In genomic region chr10:131085586-131085860, GRCh38 we compare ENCODE assay signal across 22 cellular contexts.
"Had no signal": no experiment of that assay in that cellular context is flagged by ENCODE, and none has a peak within 500 bp of the region (broad histone marks: within the 10 kb centered on the region; RNA-seq: fewer than 3 reads in every experiment).

No MANE protein-coding gene starts in this region.

- H3K4me1 ChIP-seq: colonic mucosa, esophagus squamous epithelium, gastrocnemius medialis, lower lobe of right lung, prostate gland had no signal

- H3K27ac ChIP-seq: breast epithelium, colonic mucosa, esophagus squamous epithelium, gastrocnemius medialis, lower lobe of right lung, prostate gland, thyroid gland, WERI-Rb-1 had no signal

- H3K27ac Mint-ChIP-seq: activated naive CD8-positive, alpha-beta T cell treated with anti-CD3 and anti-CD28 coated beads for 36 hours; activated T-cell treated with anti-CD3 and anti-CD28 coated beads, Interleukin-2, amount 50 U/mL, for 24 hours; activated T-helper 17 cell treated with anti-CD3 and anti-CD28 coated beads, Interleukin-2, amount 50 U/mL, for 72 hours; endodermal cell; naive B cell; stimulated activated naive CD8-positive, alpha-beta T cell treated with anti-CD3 and anti-CD28 coated beads, Interleukin-15, Interleukin-2, amounts not matched to agents 100 ng/mL and 50 ng/mL, for 24 hours; T-cell had no signal

- H3K9me3 Mint-ChIP-seq: activated naive CD8-positive, alpha-beta T cell treated with anti-CD3 and anti-CD28 coated beads for 36 hours; activated T-cell treated with anti-CD3 and anti-CD28 coated beads, Interleukin-2, amount 50 U/mL, for 24 hours; activated T-helper 17 cell treated with anti-CD3 and anti-CD28 coated beads, Interleukin-2, amount 50 U/mL, for 72 hours; endodermal cell; stimulated activated naive CD8-positive, alpha-beta T cell treated with anti-CD3 and anti-CD28 coated beads, Interleukin-15, Interleukin-2, amounts not matched to agents 100 ng/mL and 50 ng/mL, for 24 hours; T-cell had no signal

- H3K4me3 ChIP-seq: breast epithelium, colonic mucosa, esophagus squamous epithelium, gastrocnemius medialis, lower lobe of right lung, prostate gland, thyroid gland had no signal

- DNase-seq: activated CD4-positive, CD25-positive, alpha-beta regulatory T cell treated with anti-CD3 and anti-CD28 coated beads, Interleukin-2, amount 50 U/mL, for 72 hours; activated naive CD8-positive, alpha-beta T cell treated with anti-CD3 and anti-CD28 coated beads for 36 hours; activated T-cell treated with anti-CD3 and anti-CD28 coated beads, Interleukin-2, amount 50 U/mL, for 24 hours; colonic mucosa; endodermal cell; esophagus squamous epithelium; gastrocnemius medialis; head of caudate nucleus; hypothalamus; kidney; lower lobe of right lung; mesendoderm; naive B cell; stimulated activated CD4-positive, alpha-beta T cell treated with anti-CD3 and anti-CD28 coated beads, Interleukin-1b, Interleukin-23, amount 100 ng/mL, for 48 hours; substantia nigra; thyroid gland; WERI-Rb-1 had no signal

- ATAC-seq: activated T-helper 17 cell treated with anti-CD3 and anti-CD28 coated beads, Interleukin-2, amount 50 U/mL, for 72 hours; gastrocnemius medialis; lower lobe of right lung had no signal

- H3K27me3 ChIP-seq: colonic mucosa, thyroid gland had no signal

- H3K4me3 Mint-ChIP-seq: activated naive CD8-positive, alpha-beta T cell treated with anti-CD3 and anti-CD28 coated beads for 36 hours; activated T-cell treated with anti-CD3 and anti-CD28 coated beads, Interleukin-2, amount 50 U/mL, for 24 hours; activated T-helper 17 cell treated with anti-CD3 and anti-CD28 coated beads, Interleukin-2, amount 50 U/mL, for 72 hours; endodermal cell; stimulated activated naive CD8-positive, alpha-beta T cell treated with anti-CD3 and anti-CD28 coated beads, Interleukin-15, Interleukin-2, amounts not matched to agents 100 ng/mL and 50 ng/mL, for 24 hours had no signal

- H3K36me3 Mint-ChIP-seq: activated naive CD8-positive, alpha-beta T cell treated with anti-CD3 and anti-CD28 coated beads for 36 hours; naive B cell; T-cell had no signal

- H3K9me3 ChIP-seq: breast epithelium, colonic mucosa, esophagus squamous epithelium, gastrocnemius medialis, lower lobe of right lung, prostate gland, thyroid gland had no signal

- H3K27me3 Mint-ChIP-seq: activated naive CD8-positive, alpha-beta T cell treated with anti-CD3 and anti-CD28 coated beads for 36 hours; stimulated activated naive CD8-positive, alpha-beta T cell treated with anti-CD3 and anti-CD28 coated beads, Interleukin-15, Interleukin-2, amounts not matched to agents 100 ng/mL and 50 ng/mL, for 24 hours had no signal

- H3K36me3 ChIP-seq: breast epithelium, colonic mucosa, esophagus squamous epithelium, gastrocnemius medialis, lower lobe of right lung, prostate gland, thyroid gland, WERI-Rb-1 had no signal

- H3K4me1 Mint-ChIP-seq: activated T-helper 17 cell treated with anti-CD3 and anti-CD28 coated beads, Interleukin-2, amount 50 U/mL, for 72 hours; naive B cell had no signal
